ENCODE assay signal across 8 cellular contexts in genomic region chr1:213015099-213016050, GRCh38. TPM values are rescaled to one million over a fixed set of nuclear protein-coding genes. Genes with fewer than 3 reads are reported as not detected.
DNase-seq lines count a peak whose midpoint lies in the region; ATAC-seq, FAIRE-seq and TF ChIP-seq lines count a peak whose summit lies in the region.

ANGEL2 (minus strand) TSS chr1:213015867; CDS start chr1:213015671, 196 bp downstream.

- H3K27me3 ChIP-seq in esophagus muscularis mucosa (no peaks in the 10 kb centered on the region), muscle layer of duodenum (ENCODE audit: low read depth, low read length) (no peaks in the 10 kb centered on the region)

- H3K27me3 Mint-ChIP-seq in activated T-cell treated with anti-CD3 and anti-CD28 coated beads, Interleukin-2, amount 50 U/mL, for 72 hours (ENCODE audit: low read depth): no peaks in the 10 kb centered on the region

- TF ChIP-seq POLR2A in esophagus muscularis mucosa (IDR thresholded peaks at IDR 0.05; ENCODE audit: low read depth): no peak

- peaks cover 24% of the 10 kb centered on the region for H3K4me1 Mint-ChIP-seq in activated T-cell treated with anti-CD3 and anti-CD28 coated beads, Interleukin-2, amount 50 U/mL, for 72 hours (ENCODE audit: low read depth)

- H3K36me3 ChIP-seq in KOPT-K1 (ENCODE audit: insufficient read depth, low read length): peaks cover 31% of the 10 kb centered on the region
- peaks cover 0 to 24% (median 12%) of the 10 kb centered on the region in 4 donors for H3K36me3 ChIP-seq in esophagus muscularis mucosa
- H3K36me3 ChIP-seq in muscle layer of duodenum (ENCODE audit: control insufficient read depth in 1 of 2, insufficient read depth in 2 of 2, low read length in 2 of 2): peaks cover 4 to 7% of the 10 kb centered on the region in 2 donors

- peak within 1 kb of the TSS; percentile 96 for H3K27ac Mint-ChIP-seq in activated T-cell treated with anti-CD3 and anti-CD28 coated beads, Interleukin-2, amount 50 U/mL, for 72 hours

- ATAC-seq in GM21786 (IDR thresholded peaks at IDR 0.05; ENCODE audit: unreplicated experiment): peak; percentile 92
- ATAC-seq in activated T-cell treated with anti-CD3 and anti-CD28 coated beads, Interleukin-2, amount 50 U/mL, for 72 hours (replicated peaks in 1 of 2): peak; percentile 96 to 98

- peak; percentile 81 for FAIRE-seq in RCC 7860 (lab: Jason Lieb, UNC)

- intact Hi-C loops in esophagus muscularis mucosa (cut with DNase I): no loop called here

- no peak for TF ChIP-seq CTCF in esophagus muscularis mucosa (IDR thresholded peaks at IDR 0.05)

- WGBS in esophagus muscularis mucosa: under 1% methylated on average over 34 of the region's 66 CpGs

- peak within 1 kb of the TSS; percentile 92 to 100 for H3K4me3 Mint-ChIP-seq in activated T-cell treated with anti-CD3 and anti-CD28 coated beads, Interleukin-2, amount 50 U/mL, for 72 hours

- H3K4me3 ChIP-seq in esophagus muscularis mucosa (peak within 1 kb of the TSS; percentile 84 to 92 (median 90)), muscle layer of duodenum (ENCODE audit: low read depth in 1 of 2, low read length in 2 of 2) (peak within 1 kb of the TSS; percentile 78 to 85)

- TF ChIP-seq EP300 in esophagus muscularis mucosa (IDR thresholded peaks at IDR 0.05): no peak

- H3K4me1 ChIP-seq in esophagus muscularis mucosa: peaks cover 15 to 42% (median 22%) of the 10 kb centered on the region in 4 donors
- H3K4me1 ChIP-seq in muscle layer of duodenum (ENCODE audit: control insufficient read depth in 1 of 2, insufficient read depth in 2 of 2, low read length in 2 of 2): peaks cover 5 to 19% of the 10 kb centered on the region in 2 donors

- H3K36me3 Mint-ChIP-seq in activated T-cell treated with anti-CD3 and anti-CD28 coated beads, Interleukin-2, amount 50 U/mL, for 72 hours (ENCODE audit: insufficient read depth in 2 of 2): peaks cover 6 to 11% of the 10 kb centered on the region in 2 donors

- H3K9me3 Mint-ChIP-seq in activated T-cell treated with anti-CD3 and anti-CD28 coated beads, Interleukin-2, amount 50 U/mL, for 72 hours: no peaks in the 10 kb centered on the region

- H3K9me3 ChIP-seq in KOPT-K1 (ENCODE audit: insufficient read depth, low read length, poor library complexity, severe bottlenecking) (no peaks in the 10 kb centered on the region), esophagus muscularis mucosa (no peaks in the 10 kb centered on the region), muscle layer of duodenum (ENCODE audit: control insufficient read depth in 1 of 2, low read length in 2 of 2) (no peaks in the 10 kb centered on the region)

- peak; percentile 94 for DNase-seq in DMS79 (lab: John Stamatoyannopoulos, UW)
- peak; percentile 88 for DNase-seq in RCC 7860 (ENCODE audit: low spot score)
- DNase-seq in activated T-cell treated with anti-CD3 and anti-CD28 coated beads, Interleukin-2, amount 50 U/mL, for 72 hours: peak; percentile 93 to 96
- DNase-seq in esophagus muscularis mucosa (ENCODE audit: extremely low spot score): peak; percentile 98
- peak; percentile 95 for DNase-seq in stimulated activated CD8-positive, alpha-beta memory T cell treated with anti-CD3 and anti-CD28 coated beads, Interleukin-7, amount 100 ng/mL, for 4 hours (ENCODE audit: low read depth in 2 of 2)

- H3K27ac ChIP-seq in KOPT-K1 (ENCODE audit: low read depth, low read length, poor library complexity, severe bottlenecking): peak within 1 kb of the TSS; percentile 91
- peak within 1 kb of the TSS; percentile 88 to 95 (median 92) for H3K27ac ChIP-seq in esophagus muscularis mucosa (replicated peaks in 1 of 4)
- peak within 1 kb of the TSS; percentile 84 for H3K27ac ChIP-seq in muscle layer of duodenum (ENCODE audit: low read length)

RNA-seq across cellular contexts. Expression of gene ANGEL2, which starts in this region (rescaled TPM):
- total RNA-seq in activated T-cell treated with anti-CD3 and anti-CD28 coated beads, Interleukin-2, amount 50 U/mL, for 72 hours: 10 to 100 TPM; 56.2 to 57.9 TPM
- total RNA-seq in esophagus muscularis mucosa: 10 to 100 TPM; 24.4 to 46.1 (median 34.8) TPM

Comparison
In these comparisons a context has a peak if more than half of its experiments do, and no peak if none do; other contexts are left out.
1. Peak in every context shown above with its lines: DNase-seq, ATAC-seq, H3K4me3 ChIP-seq and H3K27ac ChIP-seq.